Comparison of ENCODE assay signal across 10 cellular contexts in genomic region chr6:113433506-113433991, GRCh38.
A peak's percentile ranks its signal among the peaks of the same experiment; 100 is the strongest.
DNase-seq lines count a peak whose midpoint lies in the region; ATAC-seq and TF ChIP-seq lines count a peak whose summit lies in the region.
"Had no signal": no experiment of that assay in that cellular context is flagged by ENCODE, and none has a peak within 500 bp of the region (broad histone marks: within the 10 kb centered on the region; RNA-seq: fewer than 3 reads in every experiment).

No MANE protein-coding gene starts in this region.

- CTCF ChIA-PET in Calu3 (lab: Charles Lee) = interaction anchor here (0.6 to 0.9 kb wide), 2 partner anchors 39 to 555 kb away, joined by 3 read pairs; no protein-coding TSS in a partner anchor

- no TSS peak for BruUV-seq in Calu3 (replicated peaks; lab: Mats Ljungman, UMichigan)

- no peaks in the 10 kb centered on the region for H3K9me3 Mint-ChIP-seq in Calu3 (ENCODE audit: low read depth, unreplicated experiment)
- no peaks in the 10 kb centered on the region for H3K9me3 Mint-ChIP-seq in activated T-helper 1 cell treated with anti-CD3 and anti-CD28 coated beads, Interleukin-12 subunit alpha, Interleukin-12 subunit beta, Interleukin-2, Interleukin-4 antibody, amounts not matched to agents 30 ng/mL and 10 ng/mL and 1 ng/mL, durations not matched to agents 14 hours and 24 hours and 36 hours
- H3K9me3 Mint-ChIP-seq: activated naive CD8-positive, alpha-beta T cell treated with anti-CD3 and anti-CD28 coated beads for 36 hours had no signal

- no peak for TF ChIP-seq CTCF in Calu3 (IDR thresholded peaks at IDR 0.05; ENCODE audit: unreplicated experiment)
- no peak for TF ChIP-seq CTCF in RWPE2 (IDR thresholded peaks at IDR 0.05; ENCODE audit: poor library complexity, severe bottlenecking)

- no peaks in the 10 kb centered on the region for H3K27me3 Mint-ChIP-seq in Calu3 (ENCODE audit: unreplicated experiment)
- H3K27me3 Mint-ChIP-seq in activated T-helper 1 cell treated with anti-CD3 and anti-CD28 coated beads, Interleukin-12 subunit alpha, Interleukin-12 subunit beta, Interleukin-2, Interleukin-4 antibody, amounts not matched to agents 30 ng/mL and 10 ng/mL and 1 ng/mL, durations not matched to agents 14 hours and 24 hours and 36 hours (ENCODE audit: insufficient read depth) = peaks cover 2% of the 10 kb centered on the region
- H3K27me3 Mint-ChIP-seq: activated naive CD8-positive, alpha-beta T cell treated with anti-CD3 and anti-CD28 coated beads for 36 hours had no signal

- peak; percentile 88 for ATAC-seq in RWPE2 (ENCODE audit: low read depth)
- ATAC-seq in GM19455 (IDR thresholded peaks at IDR 0.05; ENCODE audit: unreplicated experiment) = no peak

- H3K4me3 ChIP-seq in RWPE2 (ENCODE audit: severe bottlenecking) = no peak overlapping the region

- H3K36me3 Mint-ChIP-seq in Calu3 (ENCODE audit: insufficient read depth, unreplicated experiment) = no peaks in the 10 kb centered on the region
- no peaks in the 10 kb centered on the region for H3K36me3 Mint-ChIP-seq in activated T-helper 1 cell treated with anti-CD3 and anti-CD28 coated beads, Interleukin-12 subunit alpha, Interleukin-12 subunit beta, Interleukin-2, Interleukin-4 antibody, amounts not matched to agents 30 ng/mL and 10 ng/mL and 1 ng/mL, durations not matched to agents 14 hours and 24 hours and 36 hours (ENCODE audit: low read depth)
- H3K36me3 Mint-ChIP-seq: activated naive CD8-positive, alpha-beta T cell treated with anti-CD3 and anti-CD28 coated beads for 36 hours had no signal

- peaks cover 26% of the 10 kb centered on the region for H3K4me1 Mint-ChIP-seq in Calu3 (ENCODE audit: low read depth, unreplicated experiment)
- no peaks in the 10 kb centered on the region for H3K4me1 Mint-ChIP-seq in activated T-helper 1 cell treated with anti-CD3 and anti-CD28 coated beads, Interleukin-12 subunit alpha, Interleukin-12 subunit beta, Interleukin-2, Interleukin-4 antibody, amounts not matched to agents 30 ng/mL and 10 ng/mL and 1 ng/mL, durations not matched to agents 14 hours and 24 hours and 36 hours (ENCODE audit: low read depth)
- H3K4me1 Mint-ChIP-seq: activated naive CD8-positive, alpha-beta T cell treated with anti-CD3 and anti-CD28 coated beads for 36 hours had no signal

- peak; percentile 40 for DNase-seq in Calu3
- DNase-seq in RWPE2 (ENCODE audit: low spot score) = peak; percentile 71
- peak; percentile 3 for DNase-seq in globus pallidus (ENCODE audit: low spot score)
- DNase-seq in retina = peak; percentile 39
- DNase-seq in HUDEP-2 (lab: John Stamatoyannopoulos, UW; ENCODE audit: unreplicated experiment in 76 of 76) = no peak
- no peak for DNase-seq in NCI-H446 treated with DMSO at 0.1 percent for 48 hours (lab: John Stamatoyannopoulos, UW)
- no peak for DNase-seq in activated T-helper 1 cell treated with anti-CD3 and anti-CD28 coated beads, Interleukin-12 subunit alpha, Interleukin-12 subunit beta, Interleukin-2, Interleukin-4 antibody, amounts not matched to agents 30 ng/mL and 10 ng/mL and 1 ng/mL, durations not matched to agents 14 hours and 24 hours and 36 hours (ENCODE audit: low spot score)
- DNase-seq: activated naive CD8-positive, alpha-beta T cell treated with anti-CD3 and anti-CD28 coated beads for 36 hours; DND-41 had no signal

- peak overlapping the region; percentile 72 for H3K27ac ChIP-seq in RWPE2 (ENCODE audit: poor library complexity, severe bottlenecking)

- intact Hi-C loops in Calu3 (cut with micrococcal nuclease; ENCODE audit: unreplicated experiment) = no loop called here
- intact Hi-C loops in activated T-helper 1 cell treated with anti-CD3 and anti-CD28 coated beads, Interleukin-12 subunit alpha, Interleukin-12 subunit beta, Interleukin-2, Interleukin-4 antibody, amounts not matched to agents 30 ng/mL and 10 ng/mL and 1 ng/mL, durations not matched to agents 14 hours and 24 hours and 36 hours (cut with micrococcal nuclease) = no loop called here

- H3K4me1 ChIP-seq in RWPE2 (ENCODE audit: insufficient read depth, poor library complexity, severe bottlenecking) = peaks cover 15% of the 10 kb centered on the region

- no peak overlapping the region for H3K4me3 Mint-ChIP-seq in Calu3 (ENCODE audit: low read depth, unreplicated experiment)
- H3K4me3 Mint-ChIP-seq in activated T-helper 1 cell treated with anti-CD3 and anti-CD28 coated beads, Interleukin-12 subunit alpha, Interleukin-12 subunit beta, Interleukin-2, Interleukin-4 antibody, amounts not matched to agents 30 ng/mL and 10 ng/mL and 1 ng/mL, durations not matched to agents 14 hours and 24 hours and 36 hours = no peak overlapping the region
- H3K4me3 Mint-ChIP-seq: activated naive CD8-positive, alpha-beta T cell treated with anti-CD3 and anti-CD28 coated beads for 36 hours had no signal

- no peaks in the 10 kb centered on the region for H3K36me3 ChIP-seq in RWPE2 (ENCODE audit: low read depth)

- H3K27me3 ChIP-seq in RWPE2 (ENCODE audit: insufficient read depth, poor library complexity, severe bottlenecking) = no peaks in the 10 kb centered on the region

- no peaks in the 10 kb centered on the region for H3K9me3 ChIP-seq in RWPE2 (ENCODE audit: severe bottlenecking)

- H3K27ac Mint-ChIP-seq in Calu3 (ENCODE audit: unreplicated experiment) = no peak overlapping the region
- H3K27ac Mint-ChIP-seq in activated T-helper 1 cell treated with anti-CD3 and anti-CD28 coated beads, Interleukin-12 subunit alpha, Interleukin-12 subunit beta, Interleukin-2, Interleukin-4 antibody, amounts not matched to agents 30 ng/mL and 10 ng/mL and 1 ng/mL, durations not matched to agents 14 hours and 24 hours and 36 hours = no peak overlapping the region
- H3K27ac Mint-ChIP-seq: activated naive CD8-positive, alpha-beta T cell treated with anti-CD3 and anti-CD28 coated beads for 36 hours had no signal

Comparison
In these comparisons a context has a peak if more than half of its experiments do, and no peak if none do; other contexts are left out.
1. DNase-seq: peak in Calu3 (single experiment), RWPE2 (single experiment), globus pallidus (single experiment) and retina (single experiment); none in HUDEP-2 (0 of 76), NCI-H446 treated with DMSO at 0.1 percent for 48 hours (single experiment) and activated T-helper 1 cell treated with anti-CD3 and anti-CD28 coated beads, Interleukin-12 subunit alpha, Interleukin-12 subunit beta, Interleukin-2, Interleukin-4 antibody, amounts not matched to agents 30 ng/mL and 10 ng/mL and 1 ng/mL, durations not matched to agents 14 hours and 24 hours and 36 hours (single experiment).